In the genomic region with DNA sequence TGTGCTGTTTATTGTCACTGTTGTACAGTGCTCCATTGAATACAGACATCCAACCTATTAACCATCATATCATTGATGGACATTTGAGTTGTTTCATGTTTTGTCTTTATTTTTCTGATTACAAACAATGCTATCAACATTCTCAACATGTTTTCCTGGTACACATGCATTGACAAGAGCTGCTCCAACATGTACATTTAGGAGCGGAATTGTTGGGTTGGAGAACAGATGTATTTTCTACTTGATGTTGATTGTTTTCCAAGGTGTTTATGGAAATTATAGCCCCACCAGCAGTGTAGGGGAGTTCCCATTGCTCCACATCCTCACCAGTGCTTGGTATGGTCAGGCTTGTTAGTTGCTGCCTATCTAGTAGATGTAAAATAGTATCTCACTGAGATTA, we compare ENCODE assay signal across 34 cellular contexts.
"Had no signal": no experiment of that assay in that cellular context is flagged by ENCODE, and none has a peak within 500 bp of the region (broad histone marks: within the 10 kb centered on the region; RNA-seq: fewer than 3 reads in every experiment).

No MANE protein-coding gene starts in this region.

- H3K9me3 ChIP-seq: MG63 had no signal

- H3K4me3 ChIP-seq: MG63 had no signal

- H3K27me3 ChIP-seq: MG63 had no signal

- H3K36me3 ChIP-seq: MG63 had no signal

- DNase-seq: Karpas-422, Kasumi-1, MG63, MM.1S, MV-4-11, NCI-H1048, NCI-H1092, NCI-H1092 treated with DMSO at 0.1 percent for 48 hours, NCI-H1105, NCI-H1105 treated with DMSO at 0.1 percent for 48 hours, NCI-H1417, NCI-H1417 treated with DMSO at 0.1 percent for 48 hours, NCI-H1436, NCI-H1436 treated with DMSO at 0.1 percent for 48 hours, NCI-H146, NCI-H1694, NCI-H1694 treated with DMSO at 0.1 percent for 48 hours, NCI-H187, NCI-H187 treated with DMSO at 0.1 percent for 48 hours, NCI-H1930, NCI-H2029, NCI-H2029 treated with DMSO at 0.1 percent for 48 hours, NCI-H2081, NCI-H2081 treated with DMSO at 0.1 percent for 48 hours, NCI-H2107, NCI-H2171, NCI-H2171 treated with DMSO at 0.1 percent for 48 hours, NCI-H2227 treated with DMSO at 0.1 percent for 48 hours, NCI-H226, NCI-H345, NCI-H446, NCI-H446 treated with DMSO at 0.1 percent for 48 hours, NCI-H510A, NCI-H510A treated with DMSO at 0.1 percent for 48 hours had no signal
